In genomic region chr7:100875356-100875751, GRCh38 we compare ENCODE assay signal across 8 cellular contexts. TPM values are rescaled to one million over a fixed set of nuclear protein-coding genes. Genes with fewer than 3 reads are reported as not detected.
DNase-seq lines count a peak whose midpoint lies in the region; ATAC-seq and TF ChIP-seq lines count a peak whose summit lies in the region.

No MANE protein-coding gene starts in this region.

- no peak for TF ChIP-seq CTCF in Peyer's patch (IDR thresholded peaks at IDR 0.05)
- TF ChIP-seq CTCF in colonic mucosa (IDR thresholded peaks at IDR 0.05): no peak
- TF ChIP-seq CTCF in type B pancreatic cell (conservative IDR thresholded peaks at IDR 0.05): no peak

- DNase-seq in NK-92 treated with Interleukin-12 subunit alpha and Interleukin-12 subunit beta, amount 100 ng/mL, for 24 hours (lab: John Stamatoyannopoulos, UW): peak; percentile 67
- DNase-seq in NK-92 (lab: John Stamatoyannopoulos, UW; ENCODE audit: unreplicated experiment) (no peak), Peyer's patch (no peak), colonic mucosa (no peak), lung microvascular endothelial cell (ENCODE audit: low read depth in 2 of 2) (peak; percentile 32 to 37), type B pancreatic cell (ENCODE audit: extremely low spot score, unreplicated experiment) (no peak), epidermal melanocyte (ENCODE audit: insufficient read length, low spot score) (no peak)

- H3K36me3 Mint-ChIP-seq in type B pancreatic cell: peaks cover 46% of the 10 kb centered on the region

- TF ChIP-seq POLR2A in Peyer's patch (IDR thresholded peaks at IDR 0.05): no peak

- peak overlapping the region; percentile 91 to 97 (median 94) for H3K27ac ChIP-seq in Peyer's patch
- H3K27ac ChIP-seq in colonic mucosa: peak overlapping the region; percentile 92

- ATAC-seq in HG02763 (IDR thresholded peaks at IDR 0.05; ENCODE audit: unreplicated experiment): peak; percentile 20

- peak overlapping the region; percentile 99 for H3K4me3 Mint-ChIP-seq in type B pancreatic cell

- H3K9me3 ChIP-seq in Peyer's patch: no peaks in the 10 kb centered on the region
- no peaks in the 10 kb centered on the region for H3K9me3 ChIP-seq in colonic mucosa

- peaks cover 0 to 34% (median 14%) of the 10 kb centered on the region in 4 donors for H3K4me1 ChIP-seq in Peyer's patch
- peaks cover 17% of the 10 kb centered on the region for H3K4me1 ChIP-seq in colonic mucosa

- intact Hi-C loops in colonic mucosa (cut with DNase I): no loop called here

- no peaks in the 10 kb centered on the region for H3K9me3 Mint-ChIP-seq in type B pancreatic cell

- peak overlapping the region; percentile 99 for H3K27ac Mint-ChIP-seq in type B pancreatic cell

- no peaks in the 10 kb centered on the region for H3K27me3 ChIP-seq in Peyer's patch
- no peaks in the 10 kb centered on the region for H3K27me3 ChIP-seq in colonic mucosa

- H3K4me1 Mint-ChIP-seq in type B pancreatic cell (ENCODE audit: unreplicated experiment): peaks cover 38% of the 10 kb centered on the region

- no peaks in the 10 kb centered on the region for H3K27me3 Mint-ChIP-seq in type B pancreatic cell

- peaks cover 0 to 49% (median 0%) of the 10 kb centered on the region in 3 donors for H3K36me3 ChIP-seq in Peyer's patch
- no peaks in the 10 kb centered on the region for H3K36me3 ChIP-seq in colonic mucosa

- peak overlapping the region; percentile 71 to 94 for H3K9ac ChIP-seq in colonic mucosa (ENCODE audit: low read depth in 2 of 2, low read length in 2 of 2)

- peak overlapping the region; percentile 77 to 98 (median 92) for H3K4me3 ChIP-seq in Peyer's patch
- peak overlapping the region; percentile 66 for H3K4me3 ChIP-seq in colonic mucosa

RNA-seq across cellular contexts. Expression of gene SRRT, which starts 0.5 kb away (rescaled TPM):
- total RNA-seq in Peyer's patch (100 to 1,000 TPM in 2 of 4 donors, 10 to 100 TPM in 2; 60.9 to 272 (median 113) TPM), colonic mucosa (100 to 1,000 TPM; 114 to 204 TPM), lung microvascular endothelial cell (29.9 and 34.9 TPM in 2 replicates), type B pancreatic cell (ENCODE audit: low replicate concordance) (168 and 239 TPM in 2 replicates)

RNA-seq across cellular contexts. Expression of gene TRIP6, which starts 8.2 kb away (rescaled TPM):
- 10 to 100 TPM in 3 of 4 donors, 1 to 10 TPM in 1; 8.8 to 22.3 (median 15.4) TPM for total RNA-seq in Peyer's patch
- 10 to 100 TPM; 34.8 to 40.2 TPM for total RNA-seq in colonic mucosa
- 36.4 and 41.3 TPM in 2 replicates for total RNA-seq in lung microvascular endothelial cell
- total RNA-seq in type B pancreatic cell (ENCODE audit: low replicate concordance): 78.9 and 84.7 TPM in 2 replicates

RNA-seq across cellular contexts. Expression of gene UFSP1, which starts 14.2 kb away (rescaled TPM):
- total RNA-seq in Peyer's patch (1 to 10 TPM; 4.1 to 7.0 (median 5.2) TPM), colonic mucosa (1 to 10 TPM; 2.1 to 4.4 TPM), lung microvascular endothelial cell (1.5 and 2.2 TPM in 2 replicates), type B pancreatic cell (ENCODE audit: low replicate concordance) (4.4 and 6.3 TPM in 2 replicates)

RNA-seq across cellular contexts. Expression of gene ACHE, which starts 20.3 kb away (rescaled TPM):
- 10 to 100 TPM in 3 of 4 donors, 1 to 10 TPM in 1; 3.3 to 35.4 (median 25.3) TPM for total RNA-seq in Peyer's patch
- total RNA-seq in colonic mucosa: 10 to 100 TPM in 1 of 2 donors, 1 to 10 TPM in 1; 5.3 to 11.7 TPM
- total RNA-seq in lung microvascular endothelial cell: 1.7 and 3.4 TPM in 2 replicates
- total RNA-seq in type B pancreatic cell (ENCODE audit: low replicate concordance): 7.1 and 10.4 TPM in 2 replicates

RNA-seq across cellular contexts. Expression of gene SLC12A9, which starts 22.8 kb away (rescaled TPM):
- 10 to 100 TPM; 24.8 to 51.1 (median 28.2) TPM for total RNA-seq in Peyer's patch
- total RNA-seq in colonic mucosa: 10 to 100 TPM; 24.1 to 35.9 TPM
- total RNA-seq in lung microvascular endothelial cell: 34.0 and 39.3 TPM in 2 replicates
- 31.4 and 37.1 TPM in 2 replicates for total RNA-seq in type B pancreatic cell (ENCODE audit: low replicate concordance)

Comparison
In these comparisons a context has a peak if more than half of its experiments do, and no peak if none do; other contexts are left out.
1. DNase-seq: peak in NK-92 treated with Interleukin-12 subunit alpha and Interleukin-12 subunit beta, amount 100 ng/mL, for 24 hours (single experiment) and lung microvascular endothelial cell (2 of 2); none in NK-92 (single experiment), Peyer's patch (0 of 3), colonic mucosa (single experiment), type B pancreatic cell (single experiment) and epidermal melanocyte (single experiment).